In the genomic region with DNA sequence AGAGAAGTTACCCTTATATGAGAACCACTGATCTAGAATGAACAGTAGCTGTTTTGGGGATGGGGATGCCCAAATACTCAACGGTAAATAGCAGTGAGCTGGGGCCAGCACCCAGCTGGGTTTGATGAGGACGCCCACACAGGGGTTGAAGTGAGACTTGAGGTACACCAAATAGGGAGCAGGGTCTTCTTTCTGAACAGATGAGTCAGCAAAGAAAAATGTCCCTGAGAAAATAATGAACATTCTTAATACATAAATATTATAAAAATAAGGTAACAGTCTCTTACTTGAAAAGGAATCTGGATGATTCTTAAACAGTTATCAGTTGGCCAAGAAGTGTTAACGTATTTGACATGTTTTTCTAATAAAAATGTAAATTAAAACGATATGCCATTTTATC, we compare ENCODE assay signal across 21 cellular contexts. TPM values are rescaled to one million over a fixed set of nuclear protein-coding genes. Genes with fewer than 3 reads are reported as not detected.
DNase-seq lines count a peak whose midpoint lies in the region; FAIRE-seq and TF ChIP-seq lines count a peak whose summit lies in the region.
"Had no signal": no experiment of that assay in that cellular context is flagged by ENCODE, and none has a peak within 500 bp of the region (broad histone marks: within the 10 kb centered on the region; RNA-seq: fewer than 3 reads in every experiment).

No MANE protein-coding gene starts in this region.

- no peak overlapping the region for H4K91ac ChIP-seq in H9 (ENCODE audit: insufficient read length, low read depth, low read length)

- H3K4me3 Mint-ChIP-seq in H9, result no peak overlapping the region
- H3K4me3 Mint-ChIP-seq: CD14-positive monocyte; CD4-positive, alpha-beta memory T cell; CD4-positive, CD25-positive, alpha-beta regulatory T cell; CD8-positive, alpha-beta memory T cell had no signal

- H3K27ac ChIP-seq in H9 (ENCODE audit: insufficient read length, low read depth, low read length) (no peak overlapping the region), kidney (ENCODE audit: low read depth in 2 of 2, low read length in 2 of 2) (no peak overlapping the region), tibial artery (no peak overlapping the region)
- H3K27ac ChIP-seq: BLaER1 had no signal

- TF ChIP-seq CTCF in H9 (conservative IDR thresholded peaks at IDR 0.05) (0 out of 3 replicates have a peak, but pooled peaks have one; percentile 1), kidney (IDR thresholded peaks at IDR 0.05; ENCODE audit: borderline replicate concordance, extremely low read depth, insufficient read depth) (no peak), tibial artery (IDR thresholded peaks at IDR 0.05) (no peak)

- H3K27ac Mint-ChIP-seq in H9, result no peak overlapping the region
- H3K27ac Mint-ChIP-seq: CD14-positive monocyte; CD4-positive, alpha-beta memory T cell; CD4-positive, CD25-positive, alpha-beta regulatory T cell; CD8-positive, alpha-beta memory T cell had no signal

- no peak overlapping the region for H2BK120ac ChIP-seq in H9 (ENCODE audit: low read depth, low read length, poor library complexity, severe bottlenecking)

- intact Hi-C loops in kidney (cut with DNase I), result no loop called here
- intact Hi-C loops in tibial artery (cut with DNase I; ENCODE audit: low total_unique reads), result no loop called here

- H3T11ph ChIP-seq in H9 (ENCODE audit: low read length), result no peak overlapping the region

- no peak overlapping the region for H2BK20ac ChIP-seq in H9 (ENCODE audit: low read depth, low read length, poor library complexity, severe bottlenecking)

- no peak overlapping the region for H2BK5ac ChIP-seq in H9 (ENCODE audit: insufficient read length, low read length)

- H3K36me3 ChIP-seq in kidney (ENCODE audit: control insufficient read depth in 1 of 2, insufficient read depth in 2 of 2, low read length in 2 of 2) (no peaks in the 10 kb centered on the region), tibial artery (no peaks in the 10 kb centered on the region)
- H3K36me3 ChIP-seq: BE2C, BLaER1 had no signal

- no CpG with 5 or more reads among the region's 4 CpGs for WGBS in H9 (ENCODE audit: extremely low coverage, insufficient read length, low lambda C conversion rate)

- no peak overlapping the region for H3K14ac ChIP-seq in H9 (ENCODE audit: insufficient read depth, low read length)

- no peaks in the 10 kb centered on the region for H4K20me1 ChIP-seq in H9 (ENCODE audit: control insufficient read depth, insufficient read depth, insufficient read length)
- H4K20me1 ChIP-seq: BLaER1 had no signal

- no peaks in the 10 kb centered on the region for H3K79me2 ChIP-seq in H9 (ENCODE audit: insufficient read depth, low read length)

- H3K9me3 ChIP-seq in H9 (ENCODE audit: control insufficient read depth, low read depth, low read length), result no peaks in the 10 kb centered on the region
- H3K9me3 ChIP-seq in kidney (ENCODE audit: control insufficient read depth in 1 of 2, low read length in 2 of 2), result no peaks in the 10 kb centered on the region
- H3K9me3 ChIP-seq in tibial artery, result no peaks in the 10 kb centered on the region
- H3K9me3 ChIP-seq: BE2C, BLaER1 had no signal

- no peaks in the 10 kb centered on the region for H3K79me1 ChIP-seq in H9 (ENCODE audit: insufficient read depth, low read depth, low read length, poor library complexity, severe bottlenecking)

- H4K5ac ChIP-seq in H9 (ENCODE audit: insufficient read length, low read depth, low read length), result no peak overlapping the region

- H3K4me3 ChIP-seq in kidney (ENCODE audit: low read length in 2 of 2) (no peak overlapping the region), tibial artery (no peak overlapping the region)
- H3K4me3 ChIP-seq: BLaER1 had no signal

- no peak overlapping the region for H3K4me2 ChIP-seq in H9 (ENCODE audit: insufficient read depth, insufficient read length, low read length)
- H3K4me2 ChIP-seq: BLaER1 had no signal

- peaks cover 0 to 2% of the 10 kb centered on the region in 2 experiments; a peak in 1 of 4 replicates for H3K4me1 Mint-ChIP-seq in H9
- H3K4me1 Mint-ChIP-seq: CD14-positive monocyte; CD4-positive, alpha-beta memory T cell; CD4-positive, CD25-positive, alpha-beta regulatory T cell; CD8-positive, alpha-beta memory T cell had no signal

- H3K4ac ChIP-seq in H9 (ENCODE audit: low read depth, low read length), result no peak overlapping the region

- H3K4me1 ChIP-seq in H9 (ENCODE audit: insufficient read depth, low read length), result no peaks in the 10 kb centered on the region
- no peaks in the 10 kb centered on the region for H3K4me1 ChIP-seq in kidney (ENCODE audit: control insufficient read depth in 1 of 2, insufficient read depth in 1 of 2, low read depth in 1 of 2, low read length in 2 of 2)
- H3K4me1 ChIP-seq in tibial artery, result no peaks in the 10 kb centered on the region
- H3K4me1 ChIP-seq: BE2C, BLaER1 had no signal

- no peak overlapping the region for H4K8ac ChIP-seq in H9 (replicated peaks; ENCODE audit: insufficient read length, low read depth, low read length)

- no peaks in the 10 kb centered on the region for H3K9me3 Mint-ChIP-seq in H9

- peaks cover 4% of the 10 kb centered on the region for H3K27me3 Mint-ChIP-seq in H9 (ENCODE audit: low read depth)
- H3K27me3 Mint-ChIP-seq: CD4-positive, alpha-beta memory T cell; CD4-positive, CD25-positive, alpha-beta regulatory T cell had no signal

- no peak overlapping the region for H3K23ac ChIP-seq in H9 (ENCODE audit: insufficient read length, low read depth, low read length)

- DNase-seq in H9 (no peak), RCC 7860 (ENCODE audit: low spot score) (no peak), kidney (no peak), DMS 273 (lab: John Stamatoyannopoulos, UW; ENCODE audit: unreplicated experiment) (no peak), tibial artery (no peak)
- DNase-seq: 8988T; ACHN; BE2C; C1 segment of cervical spinal cord; CD4-positive, alpha-beta memory T cell; CD4-positive, CD25-positive, alpha-beta regulatory T cell; CD8-positive, alpha-beta memory T cell; COR-L47; DMS79 treated with DMSO at 0.1 percent for 48 hours; GF-D8 had no signal

- H3K23me2 ChIP-seq in H9 (ENCODE audit: insufficient read length, low read depth, low read length, poor library complexity, severe bottlenecking), result no peaks in the 10 kb centered on the region

- no peak overlapping the region for H3K9ac ChIP-seq in H9 (ENCODE audit: extremely low read depth, insufficient read length, low read length)
- H3K9ac ChIP-seq in kidney (ENCODE audit: low read length in 2 of 2), result no peak overlapping the region
- H3K9ac ChIP-seq: BLaER1 had no signal

- H3K36me3 Mint-ChIP-seq in H9 (ENCODE audit: insufficient read depth in 1 of 3, low read depth in 3 of 3), result no peaks in the 10 kb centered on the region
- H3K36me3 Mint-ChIP-seq: CD14-positive monocyte had no signal

- H2BK12ac ChIP-seq in H9 (ENCODE audit: insufficient read length, low read depth, low read length), result no peak overlapping the region

- FAIRE-seq in RCC 7860 (lab: Jason Lieb, UNC), result peak; percentile 26
- peak; percentile 63 for FAIRE-seq in kidney (lab: Jason Lieb, UNC)
- FAIRE-seq: GM12891, GM18507 had no signal

- no peak overlapping the region for H2BK15ac ChIP-seq in H9 (ENCODE audit: low read depth, low read length)

- no peak overlapping the region for H3K18ac ChIP-seq in H9 (ENCODE audit: insufficient read length, low read depth, low read length)

- H2AFZ ChIP-seq in H9 (ENCODE audit: low read length), result no peak overlapping the region

- H2AK5ac ChIP-seq in H9 (ENCODE audit: insufficient read length, low read length), result no peak overlapping the region

- no peaks in the 10 kb centered on the region for H3K27me3 ChIP-seq in H9 (ENCODE audit: insufficient read depth, low read length)
- no peaks in the 10 kb centered on the region for H3K27me3 ChIP-seq in tibial artery
- H3K27me3 ChIP-seq: BE2C, BLaER1 had no signal

- H3K56ac ChIP-seq in H9 (ENCODE audit: insufficient read length, low read depth, low read length), result no peak overlapping the region

RNA-seq across cellular contexts. Expression of a gene that starts 2.0 kb away (rescaled TPM):
- total RNA-seq in H9 (2021), result not detected in 2 replicates
- total RNA-seq in kidney, result not detected
- polyA plus RNA-seq in kidney (ENCODE audit: insufficient read depth, low read depth, low replicate concordance), result not detected
- total RNA-seq: A673; CD4-positive, alpha-beta memory T cell; CD4-positive, CD25-positive, alpha-beta regulatory T cell; CD8-positive, alpha-beta memory T cell had no signal
- polyA plus RNA-seq: AG04450; CD14-positive monocyte; CD4-positive, CD25-positive, alpha-beta regulatory T cell; CD8-positive, alpha-beta memory T cell had no signal

RNA-seq across cellular contexts. Expression of a gene that starts 49.2 kb away (rescaled TPM):
- total RNA-seq in H9 (2021) (0.83 and 0.92 TPM in 2 replicates), kidney (2.5 TPM)
- polyA plus RNA-seq in kidney (ENCODE audit: insufficient read depth, low read depth, low replicate concordance), result not detected
- polyA plus RNA-seq: CD14-positive monocyte; CD8-positive, alpha-beta memory T cell had no signal
